In the genomic region with DNA sequence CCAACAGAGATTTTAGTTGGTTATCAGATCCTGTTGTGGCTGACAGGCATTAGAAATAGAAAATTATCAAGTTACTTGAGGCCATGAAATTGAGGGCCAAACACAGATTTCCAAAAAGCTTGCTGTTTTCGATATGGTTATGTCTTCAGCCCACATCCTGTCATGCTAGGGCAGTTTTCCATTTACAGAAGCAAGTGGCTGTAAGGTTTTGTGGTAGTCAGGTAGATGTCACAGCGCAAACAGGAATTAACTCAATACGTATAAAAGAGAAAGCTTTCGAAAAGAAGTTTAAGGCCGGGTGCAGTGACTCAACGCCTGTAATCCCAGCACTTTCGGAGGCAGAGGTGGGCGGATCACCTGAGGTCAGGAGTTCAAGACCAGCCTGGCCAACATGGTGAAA, we compare ENCODE assay signal across 23 cellular contexts.
"Had no signal": no experiment of that assay in that cellular context is flagged by ENCODE, and none has a peak within 500 bp of the region (broad histone marks: within the 10 kb centered on the region; RNA-seq: fewer than 3 reads in every experiment).

No MANE protein-coding gene starts in this region.

- H3K4me1 ChIP-seq: prostate gland, right lobe of liver, suprapubic skin, thyroid gland had no signal

- H3K27ac ChIP-seq: heart left ventricle, neural progenitor cell, ovary, prostate gland, right lobe of liver, suprapubic skin, thyroid gland had no signal

- FAIRE-seq: urothelium cell line had no signal

- ATAC-seq: heart left ventricle; left colon; left ventricle myocardium superior; natural killer cell treated with Interleukin-12 subunit alpha and Interleukin-12 subunit beta and Interleukin-15 and Interleukin-18, amount 100 ng/mL, for 72 hours; right lobe of liver; stimulated activated effector memory CD8-positive, alpha-beta T cell treated with anti-CD3 and anti-CD28 coated beads, Interleukin-12 subunit alpha, Interleukin-12 subunit beta, amount 100 ng/mL, for 72 hours; stimulated activated naive CD8-positive, alpha-beta T cell treated with anti-CD3 and anti-CD28 coated beads, Interleukin-15, Interleukin-2, amounts not matched to agents 100 U/mL and 50 U/mL, for 24 hours had no signal

- H3K4me2 ChIP-seq: neural progenitor cell had no signal

- H3K4me3 ChIP-seq: heart left ventricle, lung, neural progenitor cell, ovary, prostate gland, right lobe of liver, suprapubic skin, thyroid gland had no signal

- H3K36me3 ChIP-seq: heart left ventricle, neural progenitor cell, ovary, prostate gland, right lobe of liver, suprapubic skin, thyroid gland had no signal

- H3K27me3 ChIP-seq: heart left ventricle, neural progenitor cell, ovary, right lobe of liver, suprapubic skin, thyroid gland had no signal

- DNase-seq: effector CD4-positive, alpha-beta T cell; foreskin melanocyte; heart left ventricle; hippocampal formation; left colon; left ventricle myocardium superior; mesenchymal stem cell; midbrain; nucleus accumbens; ovary; retina; right lobe of liver; stimulated activated CD4-positive, alpha-beta T cell treated with anti-CD3 and anti-CD28 coated beads, Interleukin-4, amount 100 ng/mL, for 1 hour; stimulated activated CD8-positive, alpha-beta memory T cell treated with anti-CD3 and anti-CD28 coated beads, Interleukin-4, amount 100 ng/mL, for 48 hours; stimulated activated naive CD8-positive, alpha-beta T cell treated with anti-CD3 and anti-CD28 coated beads, Interleukin-15, Interleukin-2, amounts not matched to agents 100 U/mL and 50 U/mL, for 24 hours; thyroid gland had no signal

- H3K9me3 ChIP-seq: heart left ventricle, ovary, prostate gland, right lobe of liver, suprapubic skin, thyroid gland had no signal

- H3K9ac ChIP-seq: neural progenitor cell had no signal

- H2AFZ ChIP-seq: neural progenitor cell had no signal
